In the genomic region with DNA sequence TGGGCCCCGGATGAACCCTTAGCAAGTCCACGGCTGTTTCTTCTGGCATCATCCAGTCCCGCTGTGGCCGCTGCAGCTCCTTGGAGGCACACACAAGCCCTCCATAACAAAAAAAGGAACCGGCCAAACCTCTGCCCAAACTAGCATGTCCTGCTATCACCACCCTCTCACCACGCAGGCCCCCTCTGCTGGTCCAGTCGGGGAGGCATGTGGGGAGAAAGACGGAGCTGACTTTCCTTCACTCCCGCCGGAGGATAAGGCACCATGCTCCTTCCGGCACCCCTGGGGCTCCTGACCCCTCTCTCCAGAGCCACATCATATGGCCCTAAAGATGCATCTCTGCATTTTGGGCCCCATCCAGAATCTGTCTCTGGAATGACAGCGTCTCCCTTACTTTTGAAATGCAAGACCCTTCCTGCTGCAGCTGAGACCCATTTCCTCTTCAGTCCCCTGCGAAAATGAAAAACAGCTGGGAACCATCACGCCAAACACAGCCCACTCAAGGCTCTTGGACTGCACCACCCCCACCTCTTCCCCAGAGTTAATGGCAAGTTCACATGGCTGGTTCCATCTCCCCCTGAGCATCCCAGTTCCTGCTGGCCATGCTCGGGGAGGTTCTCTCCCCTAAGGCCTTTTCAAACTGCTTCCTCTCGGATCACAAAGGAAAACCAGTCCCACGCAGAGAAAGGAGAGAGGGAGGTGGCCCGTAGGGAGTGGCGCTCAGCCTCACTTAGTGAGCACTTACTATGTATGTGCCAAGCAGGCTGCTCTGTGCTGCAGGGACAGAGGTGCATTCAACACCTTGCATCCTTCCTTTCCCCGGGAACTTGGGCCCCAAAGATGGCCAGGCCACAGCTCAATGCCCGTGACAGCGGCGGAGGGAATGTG, we compare ENCODE assay signal across 15 cellular contexts. TPM values are rescaled to one million over a fixed set of nuclear protein-coding genes. Genes with fewer than 3 reads are reported as not detected.
A peak's percentile ranks its signal among the peaks of the same experiment; 100 is the strongest.
DNase-seq lines count a peak whose midpoint lies in the region; ATAC-seq, FAIRE-seq and TF ChIP-seq lines count a peak whose summit lies in the region.
"Had no signal": no experiment of that assay in that cellular context is flagged by ENCODE, and none has a peak within 500 bp of the region (broad histone marks: within the 10 kb centered on the region; RNA-seq: fewer than 3 reads in every experiment).

No MANE protein-coding gene starts in this region.

- H3K9me3 ChIP-seq in HepG2 (ENCODE audit: low read length) (no peaks in the 10 kb centered on the region), right lobe of liver (no peaks in the 10 kb centered on the region), endodermal cell (ENCODE audit: control insufficient read depth, low read length) (no peaks in the 10 kb centered on the region), mesenchymal stem cell (ENCODE audit: control insufficient read depth, low read length) (no peaks in the 10 kb centered on the region)

- H3K79me1 ChIP-seq in mesenchymal stem cell (replicated peaks; ENCODE audit: low read length, poor library complexity, severe bottlenecking), result no peaks in the 10 kb centered on the region

- H2BK15ac ChIP-seq in mesenchymal stem cell (ENCODE audit: low read depth, poor library complexity, severe bottlenecking), result no peak overlapping the region

- H3K9me3 Mint-ChIP-seq in endodermal cell, result peaks cover 6% of the 10 kb centered on the region

- no peak overlapping the region for H2BK5ac ChIP-seq in mesenchymal stem cell (ENCODE audit: low read depth, low read length, poor library complexity, severe bottlenecking)

- TF ChIP-seq POLR2A in HepG2 (IDR thresholded peaks at IDR 0.05; ENCODE audit: insufficient read depth in 1 of 2, low read depth in 2 of 2, low read length in 2 of 2) (no peak), right lobe of liver (IDR thresholded peaks at IDR 0.05) (no peak)

- no peak for TF ChIP-seq CTCF in HepG2 (CRISPR knock-in tag; IDR thresholded peaks at IDR 0.05)
- no peak for TF ChIP-seq CTCF in right lobe of liver (IDR thresholded peaks at IDR 0.05)
- TF ChIP-seq CTCF in endodermal cell (conservative IDR thresholded peaks at IDR 0.05), result peak; percentile 72

- H3K4me1 ChIP-seq in HepG2 (ENCODE audit: insufficient read depth, low read length) (peaks cover 6% of the 10 kb centered on the region; the same call in 1 of the 2 replicates), right lobe of liver (no peaks in the 10 kb centered on the region), endodermal cell (ENCODE audit: control insufficient read depth, insufficient read depth, low read length) (no peaks in the 10 kb centered on the region), mesenchymal stem cell (ENCODE audit: control insufficient read depth, insufficient read depth, low read depth, low read length) (peaks cover 10% of the 10 kb centered on the region)

- H3K36me3 ChIP-seq in HepG2 (replicated peaks in 1 of 2; ENCODE audit: control insufficient read depth in 1 of 2, insufficient read depth in 2 of 2, low read length in 2 of 2) (no peaks in the 10 kb centered on the region), right lobe of liver (no peaks in the 10 kb centered on the region), endodermal cell (ENCODE audit: control insufficient read depth, insufficient read depth, low read length) (no peaks in the 10 kb centered on the region), mesenchymal stem cell (ENCODE audit: control insufficient read depth in 1 of 2, insufficient read depth in 2 of 2, low read depth in 1 of 2, low read length in 2 of 2) (no peaks in the 10 kb centered on the region)

- TF ChIP-seq EP300 in HepG2 (IDR thresholded peaks at IDR 0.05; ENCODE audit: low read depth in 2 of 2, low read length in 2 of 2) (no peak), HepG2 (CRISPR knock-in tag; IDR thresholded peaks at IDR 0.05; ENCODE audit: borderline replicate concordance) (no peak)

- intact Hi-C loops in HepG2 (cut with micrococcal nuclease; ENCODE audit: unreplicated experiment), result no loop called here
- intact Hi-C loops in right lobe of liver (cut with DNase I), result no loop called here

- H3K18ac ChIP-seq in mesenchymal stem cell (ENCODE audit: low read depth in 1 of 2, low read length in 2 of 2), result peak overlapping the region; percentile 84 to 97

- CTCF ChIA-PET in HepG2 (lab: Yijun Ruan, JAX; ENCODE audit: low intra/inter-chr PET ratio, low total read pairs), result no interaction called here

- ATAC-seq in HepG2 (peak; percentile 46; the same call in 2 of the 3 replicates), right lobe of liver (no peak), GM19328 (IDR thresholded peaks at IDR 0.05; ENCODE audit: unreplicated experiment) (no peak)
- ATAC-seq: activated CD8-positive, alpha-beta T cell treated with anti-CD3 and anti-CD28 coated beads for 36 hours; left colon had no signal

- H3K4me3 Mint-ChIP-seq in endodermal cell, result no peak overlapping the region
- H3K4me3 Mint-ChIP-seq: activated CD8-positive, alpha-beta T cell treated with anti-CD3 and anti-CD28 coated beads for 36 hours had no signal

- in situ Hi-C loops in HepG2 (cut with HindIII; ENCODE audit: extremely low pct_ligation_motif_present, low pct_unique_long_range_greater_than_20kb), result no loop called here

- peak overlapping the region in 1 of 2 experiments; percentile 88 for H3K14ac ChIP-seq in mesenchymal stem cell (ENCODE audit: low read length in 2 of 2)

- H3K27ac Mint-ChIP-seq in endodermal cell, result no peak overlapping the region
- H3K27ac Mint-ChIP-seq: activated CD8-positive, alpha-beta T cell treated with anti-CD3 and anti-CD28 coated beads for 36 hours had no signal

- H3K27me3 ChIP-seq in HepG2 (ENCODE audit: control insufficient read depth in 1 of 2, insufficient read depth in 2 of 2, low read length in 2 of 2), result peaks cover 0 to 63% of the 10 kb centered on the region in 2 experiments; a peak in 4 of 5 replicates
- H3K27me3 ChIP-seq in right lobe of liver, result no peaks in the 10 kb centered on the region
- no peaks in the 10 kb centered on the region for H3K27me3 ChIP-seq in endodermal cell (ENCODE audit: control insufficient read depth, insufficient read depth, low read length, poor library complexity, severe bottlenecking)
- no peaks in the 10 kb centered on the region for H3K27me3 ChIP-seq in mesenchymal stem cell (ENCODE audit: control insufficient read depth in 1 of 2, insufficient read depth in 1 of 2, low read length in 2 of 2)

- no peak overlapping the region for H3K4me2 ChIP-seq in HepG2 (ENCODE audit: low read depth, low read length)
- no peak overlapping the region for H3K4me2 ChIP-seq in mesenchymal stem cell (ENCODE audit: low read length, poor library complexity, severe bottlenecking)

- peak overlapping the region; percentile 84 to 97 for H3K4ac ChIP-seq in mesenchymal stem cell (ENCODE audit: low read depth in 1 of 2, low read length in 2 of 2)

- H3K27ac ChIP-seq in HepG2 (ENCODE audit: extremely low read length, insufficient read depth, low read length), result no peak overlapping the region
- no peak overlapping the region for H3K27ac ChIP-seq in right lobe of liver
- no peak overlapping the region for H3K27ac ChIP-seq in endodermal cell (ENCODE audit: low read depth, low read length)
- no peak overlapping the region for H3K27ac ChIP-seq in mesenchymal stem cell (ENCODE audit: low read length, poor library complexity, severe bottlenecking)

- H4K8ac ChIP-seq in mesenchymal stem cell (ENCODE audit: low read length), result peak overlapping the region; percentile 69

- POLR2A ChIA-PET in HepG2 (lab: Yijun Ruan, JAX), result no interaction called here

- WGBS in HepG2 (ENCODE audit: low lambda C conversion rate), result 35% methylated on average over 22 of the region's 23 CpGs
- WGBS in right lobe of liver (ENCODE audit: insufficient coverage, low coverage, low lambda C conversion rate, missing lambda C conversion rate), result 51% methylated on average over 17 of the region's 23 CpGs
- WGBS in endodermal cell (ENCODE audit: insufficient coverage in 1 of 2, insufficient read length in 1 of 2), 2 experiments, result 72 to 76% methylated on average over 18 to 23 of the region's 23 CpGs
- 63% methylated on average over 23 of the region's 23 CpGs for WGBS in mesenchymal stem cell

- no peak for FAIRE-seq in HepG2 (lab: Jason Lieb, UNC)
- FAIRE-seq: colon, GM18507 had no signal

- H3K23ac ChIP-seq in mesenchymal stem cell (ENCODE audit: low read length in 2 of 2), result no peak overlapping the region

- H4K20me1 ChIP-seq in HepG2 (ENCODE audit: insufficient read depth, low read length), result peaks cover 2% of the 10 kb centered on the region; the same call in 1 of the 2 replicates

- H3K4me1 Mint-ChIP-seq in endodermal cell, result no peaks in the 10 kb centered on the region

- no peak overlapping the region for H3K4me3 ChIP-seq in HepG2 (replicated peaks in 1 of 3; ENCODE audit: insufficient read depth in 1 of 3, low read depth in 2 of 3, low read length in 3 of 3)
- no peak overlapping the region for H3K4me3 ChIP-seq in right lobe of liver
- H3K4me3 ChIP-seq in endodermal cell (ENCODE audit: low read length), result no peak overlapping the region
- H3K4me3 ChIP-seq in mesenchymal stem cell (ENCODE audit: insufficient read depth in 1 of 2, low read depth in 1 of 2, low read length in 2 of 2), result no peak overlapping the region

- no peak for TF ChIP-seq RAD21 in HepG2 (CRISPR knock-in tag; IDR thresholded peaks at IDR 0.05)

- H2BK120ac ChIP-seq in mesenchymal stem cell (ENCODE audit: low read depth, low read length), result peak overlapping the region; percentile 66

- no TSS peak for BruUV-seq in HepG2 (replicated peaks; lab: Mats Ljungman, UMichigan)

- peak overlapping the region; percentile 79 to 99 for H2BK12ac ChIP-seq in mesenchymal stem cell (ENCODE audit: low read length in 2 of 2)

- no peaks in the 10 kb centered on the region for H3K79me2 ChIP-seq in HepG2 (ENCODE audit: insufficient read depth, low read length)

- no peak overlapping the region for H2AK5ac ChIP-seq in mesenchymal stem cell (ENCODE audit: low read length, severe bottlenecking)

- no peaks in the 10 kb centered on the region for H3K36me3 Mint-ChIP-seq in endodermal cell (ENCODE audit: low read depth)

- H2AFZ ChIP-seq in HepG2 (ENCODE audit: low read length), result no peak overlapping the region
- no peak overlapping the region for H2AFZ ChIP-seq in mesenchymal stem cell (ENCODE audit: low read depth, low read length)

- H4K91ac ChIP-seq in mesenchymal stem cell (ENCODE audit: low read length), result peak overlapping the region; percentile 90

- no peak overlapping the region for H3K9ac ChIP-seq in HepG2 (ENCODE audit: insufficient read depth, low read depth, low read length)
- no peak overlapping the region for H3K9ac ChIP-seq in endodermal cell (ENCODE audit: extremely low read depth, low read length, poor library complexity, severe bottlenecking)
- H3K9ac ChIP-seq in mesenchymal stem cell (ENCODE audit: low read length), result no peak overlapping the region

- DNase-seq in HepG2 (ENCODE audit: low spot score) (no peak), right lobe of liver (no peak), endodermal cell (peak; percentile 83), mesenchymal stem cell (no peak), SKM-1 (lab: John Stamatoyannopoulos, UW; ENCODE audit: unreplicated experiment) (no peak), retina (no peak), NCI-H774 (lab: John Stamatoyannopoulos, UW) (no peak)
- DNase-seq: activated CD8-positive, alpha-beta T cell treated with anti-CD3 and anti-CD28 coated beads for 36 hours; activated naive CD4-positive, alpha-beta T cell; C1 segment of cervical spinal cord; foreskin melanocyte; left colon had no signal

- H3K27me3 Mint-ChIP-seq in endodermal cell (ENCODE audit: insufficient read depth), result peaks cover 6% of the 10 kb centered on the region
- H3K27me3 Mint-ChIP-seq: activated CD8-positive, alpha-beta T cell treated with anti-CD3 and anti-CD28 coated beads for 36 hours had no signal

RNA-seq across cellular contexts. Expression of a gene that starts 35.2 kb away (rescaled TPM):
- total RNA-seq in HepG2 (2016; rRNA removed; fragmentation: Illumina TruSeq; extraction: Trizol), result not detected in 2 replicates
- total RNA-seq in HepG2 (2016; cell fraction: cytosol; rRNA removed; fragmentation: Illumina TruSeq; extraction: Trizol; ENCODE audit: low read depth), result not detected in 2 replicates
- total RNA-seq in HepG2 (2016; cell fraction: insoluble cytoplasmic fraction; rRNA removed; fragmentation: Illumina TruSeq; extraction: Trizol), result not detected in 2 replicates
- not detected in 2 replicates for total RNA-seq in HepG2 (2016; cell fraction: membrane; rRNA removed; fragmentation: Illumina TruSeq; extraction: Trizol)
- not detected in 2 replicates for total RNA-seq in HepG2 (2016; cell fraction: nucleus; rRNA removed; fragmentation: Illumina TruSeq; extraction: Trizol)
- 0.12 and 0.27 TPM in 2 replicates for polyA plus RNA-seq in HepG2 (2011; rRNA removed)
- polyA plus RNA-seq in HepG2 (2011; cell fraction: cytosol; rRNA removed), result 0.10 TPM in 1 of 2 replicates, not detected in the other
- polyA plus RNA-seq in HepG2 (2011; cell fraction: nucleus; rRNA removed), result 0.88 and 1.00 TPM in 2 replicates
- 0.17 and 0.28 TPM in 2 replicates for polyA plus RNA-seq in HepG2 (2012)
- polyA plus RNA-seq in HepG2 (2016; cell fraction: cytosol; fragmentation: Illumina TruSeq; extraction: Trizol; ENCODE audit: low read depth), result not detected in 2 replicates
- polyA plus RNA-seq in HepG2 (2016; cell fraction: insoluble cytoplasmic fraction; fragmentation: Illumina TruSeq; extraction: Trizol; ENCODE audit: low read depth), result not detected in 2 replicates
- not detected in 2 replicates for polyA plus RNA-seq in HepG2 (2016; cell fraction: membrane; fragmentation: Illumina TruSeq; extraction: Trizol; ENCODE audit: low read depth)
- polyA plus RNA-seq in HepG2 (2016; cell fraction: nucleus; fragmentation: Illumina TruSeq; extraction: Trizol; ENCODE audit: insufficient read depth, low read depth), result not detected in 2 replicates
- polyA minus RNA-seq in HepG2 (2011; rRNA and poly(A)+ RNA removed; ENCODE audit: low replicate concordance), result 1.0 TPM in 1 of 2 replicates, not detected in the other
- polyA minus RNA-seq in HepG2 (2011; cell fraction: cytosol; rRNA and poly(A)+ RNA removed), result not detected in 2 replicates
- not detected in 2 replicates for polyA minus RNA-seq in HepG2 (2011; cell fraction: nucleus; rRNA and poly(A)+ RNA removed)
- 10 to 100 TPM; 20.8 to 52.8 (median 35.1) TPM for total RNA-seq in right lobe of liver
- 1 to 10 TPM in 1 of 2 donors, under 1 TPM in 1; 0.75 to 1.0 TPM for total RNA-seq in endodermal cell
- polyA plus RNA-seq in endodermal cell (2013, experiment 1 of 2), result 1.1 TPM
- 0.58 TPM for polyA plus RNA-seq in endodermal cell (2013, experiment 2 of 2)
- polyA plus RNA-seq in mesenchymal stem cell (2013, experiment 1 of 2), result 93.7 TPM
- polyA plus RNA-seq in mesenchymal stem cell (2013, experiment 2 of 2), result 85.6 TPM
- total RNA-seq: activated CD8-positive, alpha-beta T cell treated with anti-CD3 and anti-CD28 coated beads for 36 hours had no signal

RNA-seq across cellular contexts. Expression of a gene that starts 37.9 kb away (rescaled TPM):
- not detected in 2 replicates for total RNA-seq in HepG2 (2016; rRNA removed; fragmentation: Illumina TruSeq; extraction: Trizol)
- total RNA-seq in HepG2 (2016; cell fraction: cytosol; rRNA removed; fragmentation: Illumina TruSeq; extraction: Trizol; ENCODE audit: low read depth), result not detected in 2 replicates
- total RNA-seq in HepG2 (2016; cell fraction: insoluble cytoplasmic fraction; rRNA removed; fragmentation: Illumina TruSeq; extraction: Trizol), result not detected in 2 replicates
- total RNA-seq in HepG2 (2016; cell fraction: membrane; rRNA removed; fragmentation: Illumina TruSeq; extraction: Trizol), result not detected in 2 replicates
- not detected in 2 replicates for total RNA-seq in HepG2 (2016; cell fraction: nucleus; rRNA removed; fragmentation: Illumina TruSeq; extraction: Trizol)
- 0.01 and 0.03 TPM in 2 replicates for polyA plus RNA-seq in HepG2 (2011; rRNA removed)
- under 0.01 and 0.01 TPM in 2 replicates for polyA plus RNA-seq in HepG2 (2011; cell fraction: cytosol; rRNA removed)
- polyA plus RNA-seq in HepG2 (2011; cell fraction: nucleus; rRNA removed), result 0.10 and 0.12 TPM in 2 replicates
- 0.09 TPM in 1 of 2 replicates, not detected in the other for polyA plus RNA-seq in HepG2 (2012)
- polyA plus RNA-seq in HepG2 (2016; cell fraction: cytosol; fragmentation: Illumina TruSeq; extraction: Trizol; ENCODE audit: low read depth), result not detected in 2 replicates
- polyA plus RNA-seq in HepG2 (2016; cell fraction: insoluble cytoplasmic fraction; fragmentation: Illumina TruSeq; extraction: Trizol; ENCODE audit: low read depth), result not detected in 2 replicates
- not detected in 2 replicates for polyA plus RNA-seq in HepG2 (2016; cell fraction: membrane; fragmentation: Illumina TruSeq; extraction: Trizol; ENCODE audit: low read depth)
- not detected in 2 replicates for polyA plus RNA-seq in HepG2 (2016; cell fraction: nucleus; fragmentation: Illumina TruSeq; extraction: Trizol; ENCODE audit: insufficient read depth, low read depth)
- 0.02 and 0.06 TPM in 2 replicates for polyA minus RNA-seq in HepG2 (2011; rRNA and poly(A)+ RNA removed; ENCODE audit: low replicate concordance)
- polyA minus RNA-seq in HepG2 (2011; cell fraction: cytosol; rRNA and poly(A)+ RNA removed), result not detected in 2 replicates
- polyA minus RNA-seq in HepG2 (2011; cell fraction: nucleus; rRNA and poly(A)+ RNA removed), result under 0.01 TPM in 1 of 2 replicates, not detected in the other
- 10 to 100 TPM in 3 of 6 experiments, 1 to 10 TPM in 3; 4.5 to 21.1 (median 8.8) TPM for total RNA-seq in right lobe of liver
- total RNA-seq in endodermal cell, result 1 to 10 TPM in 1 of 2 donors, under 1 TPM in 1; 0.40 to 1.2 TPM
- polyA plus RNA-seq in endodermal cell (2013, experiment 1 of 2), result 21.1 TPM
- polyA plus RNA-seq in endodermal cell (2013, experiment 2 of 2), result 20.4 TPM
- polyA plus RNA-seq in mesenchymal stem cell (2013, experiment 1 of 2), result 173 TPM
- 153 TPM for polyA plus RNA-seq in mesenchymal stem cell (2013, experiment 2 of 2)

Comparison
In these comparisons a context has a peak if more than half of its experiments do, and no peak if none do; other contexts are left out.
1. RNA of a gene that starts 35.2 kb away (total RNA-seq): 20.8 to 52.8 TPM in right lobe of liver; 0.75 to 1.0 TPM in endodermal cell and not detected in HepG2; every median in the first group is over 10 times any median in the second.